ENCODE assay signal across 33 cellular contexts in genomic region chr2:137336067-137336466, GRCh38.
"Had no signal": no experiment of that assay in that cellular context is flagged by ENCODE, and none has a peak within 500 bp of the region (broad histone marks: within the 10 kb centered on the region; RNA-seq: fewer than 3 reads in every experiment).

No MANE protein-coding gene starts in this region.

- DNase-seq: Kasumi-1, MG63, NCI-H1048, NCI-H1092 treated with DMSO at 0.1 percent for 48 hours, NCI-H1105 treated with DMSO at 0.1 percent for 48 hours, NCI-H1417, NCI-H1436, NCI-H146, NCI-H1694, NCI-H187, NCI-H1930, NCI-H2029 treated with DMSO at 0.1 percent for 48 hours, NCI-H2081 treated with DMSO at 0.1 percent for 48 hours, NCI-H2107, NCI-H2171, NCI-H226, NCI-H446 treated with DMSO at 0.1 percent for 48 hours, NCI-H510A, NCI-H524, NCI-H526, NCI-H69, NCI-H748 treated with DMSO at 0.1 percent for 48 hours, NCI-H82, OCI-M1, PC-3, Peyer's patch, Right ventricle myocardium superior, RPMI8226, SHP77 treated with DMSO at 0.1 percent for 48 hours, SK-N-SH, SW 1271, T-helper 1 cell had no signal

- H3K36me3 ChIP-seq: MG63, Peyer's patch, SJSA1 had no signal

- H3K4me2 ChIP-seq: SK-N-SH had no signal

- H3K27ac ChIP-seq: Peyer's patch, SJSA1 had no signal

- H3K27me3 ChIP-seq: MG63, Peyer's patch, SJSA1 had no signal

- H3K4me1 ChIP-seq: Peyer's patch, SJSA1 had no signal

- ATAC-seq: PC-3 had no signal

- H3K9ac ChIP-seq: SK-N-SH had no signal

- H3K9me3 ChIP-seq: MG63, Peyer's patch, SJSA1, SK-N-SH had no signal

- H3K4me3 ChIP-seq: MG63, Peyer's patch, SJSA1 had no signal
